ENCODE assay signal across 9 cellular contexts in the genomic region with DNA sequence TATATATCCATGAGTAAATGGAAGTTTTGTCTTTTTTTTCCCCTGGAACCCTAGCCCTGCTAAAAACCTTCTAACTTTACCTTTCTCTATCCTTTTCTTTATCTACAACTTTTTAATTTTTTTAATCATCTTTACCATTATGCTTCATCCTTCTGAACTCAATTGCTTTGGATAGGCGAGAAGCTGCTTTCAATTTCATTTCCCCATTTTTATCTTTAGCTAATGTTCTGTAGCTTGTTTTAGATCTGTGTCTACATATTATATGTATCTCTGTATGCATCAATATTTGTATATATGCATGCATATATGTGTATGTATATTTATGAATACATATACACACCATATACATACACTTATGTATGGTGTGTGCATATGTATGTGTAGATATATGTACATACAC. TPM values are rescaled to one million over a fixed set of nuclear protein-coding genes. Genes with fewer than 3 reads are reported as not detected.
DNase-seq lines count a peak whose midpoint lies in the region; ATAC-seq and TF ChIP-seq lines count a peak whose summit lies in the region.
"Had no signal": no experiment of that assay in that cellular context is flagged by ENCODE, and none has a peak within 500 bp of the region (broad histone marks: within the 10 kb centered on the region; RNA-seq: fewer than 3 reads in every experiment).

No MANE protein-coding gene starts in this region.

- no peak for DNase-seq in central memory CD8-positive, alpha-beta T cell (ENCODE audit: low spot score in 2 of 2)
- no peak for DNase-seq in nephron progenitor cell
- DNase-seq in stimulated activated CD4-positive, alpha-beta T cell treated with anti-CD3 and anti-CD28 coated beads, Interleukin-4, amount 100 ng/mL, for 4 hours = no peak
- no peak for DNase-seq in AML-193 (lab: John Stamatoyannopoulos, UW)
- DNase-seq: sigmoid colon had no signal

- H3K4me1 Mint-ChIP-seq in IgD-negative memory B cell (peaks cover 45 to 65% (median 61%) of the 10 kb centered on the region in 3 donors), nephron progenitor cell (peaks cover 20% of the 10 kb centered on the region)
- H3K4me1 Mint-ChIP-seq in central memory CD8-positive, alpha-beta T cell = peaks cover 79% of the 10 kb centered on the region

- peaks cover 14% of the 10 kb centered on the region for H3K36me3 Mint-ChIP-seq in IgD-negative memory B cell
- peaks cover 74% of the 10 kb centered on the region for H3K36me3 Mint-ChIP-seq in central memory CD8-positive, alpha-beta T cell (ENCODE audit: insufficient read depth)
- no peaks in the 10 kb centered on the region for H3K36me3 Mint-ChIP-seq in nephron progenitor cell (ENCODE audit: low read depth)

- no peaks in the 10 kb centered on the region for H3K9me3 Mint-ChIP-seq in IgD-negative memory B cell
- no peaks in the 10 kb centered on the region for H3K9me3 Mint-ChIP-seq in central memory CD8-positive, alpha-beta T cell
- H3K9me3 Mint-ChIP-seq in nephron progenitor cell = no peaks in the 10 kb centered on the region

- peak; percentile 67 for ATAC-seq in GM18861 (IDR thresholded peaks at IDR 0.05; ENCODE audit: unreplicated experiment)
- peak; percentile 62 for ATAC-seq in GM21515 (IDR thresholded peaks at IDR 0.05; ENCODE audit: unreplicated experiment)
- no peak for ATAC-seq in central memory CD8-positive, alpha-beta T cell (replicated peaks; ENCODE audit: extremely low read depth, poor library complexity, severe bottlenecking)
- no peak for ATAC-seq in HG03439 (IDR thresholded peaks at IDR 0.05; ENCODE audit: unreplicated experiment)

- H3K27me3 Mint-ChIP-seq in IgD-negative memory B cell (no peaks in the 10 kb centered on the region), nephron progenitor cell (ENCODE audit: low read depth, poor library complexity) (peaks cover 19% of the 10 kb centered on the region)
- no peaks in the 10 kb centered on the region for H3K27me3 Mint-ChIP-seq in central memory CD8-positive, alpha-beta T cell

- peak overlapping the region; percentile 5 to 79 (median 32) for H3K4me3 Mint-ChIP-seq in IgD-negative memory B cell
- peak overlapping the region; percentile 42 for H3K4me3 Mint-ChIP-seq in central memory CD8-positive, alpha-beta T cell
- no peak overlapping the region for H3K4me3 Mint-ChIP-seq in nephron progenitor cell

- no peak for TF ChIP-seq CTCF in nephron progenitor cell (IDR thresholded peaks at IDR 0.05)

- H3K27ac Mint-ChIP-seq in IgD-negative memory B cell (peak overlapping the region; percentile 65 to 92 (median 66)), nephron progenitor cell (no peak overlapping the region)
- H3K27ac Mint-ChIP-seq in central memory CD8-positive, alpha-beta T cell (ENCODE audit: low read depth) = peak overlapping the region; percentile 85

RNA-seq across cellular contexts. Expression of gene PTPRC, which starts 57.4 kb away (rescaled TPM):
- polyA plus RNA-seq in IgD-negative memory B cell = 744 TPM

Comparison
In these comparisons a context has a peak if more than half of its experiments do, and no peak if none do; other contexts are left out.
1. ATAC-seq: peak in GM18861 (single experiment) and GM21515 (single experiment); none in central memory CD8-positive, alpha-beta T cell (single experiment) and HG03439 (single experiment).